8 cellular contexts compared by ENCODE assay signal in genomic region chr17:67824735-67825626, GRCh38. TPM values are rescaled to one million over a fixed set of nuclear protein-coding genes. Genes with fewer than 3 reads are reported as not detected.
A peak's percentile ranks its signal among the peaks of the same experiment; 100 is the strongest.
DNase-seq lines count a peak whose midpoint lies in the region; ATAC-seq and TF ChIP-seq lines count a peak whose summit lies in the region.

Gene BPTF (plus strand): TSS chr17:67825503. CDS start chr17:67825725, 222 bp downstream.

- DNase-seq in ACHN = peak; percentile 94
- peak; percentile 94 for DNase-seq in NCI-H2196 (lab: John Stamatoyannopoulos, UW; ENCODE audit: unreplicated experiment)
- DNase-seq in breast epithelium (ENCODE audit: low spot score in 2 of 2) = peak; percentile 83 to 90
- DNase-seq in iPS-NIHi7 (ENCODE audit: extremely low spot score) = peak; percentile 90
- DNase-seq in smooth muscle cell of the brain vasculature (ENCODE audit: low read depth, low spot score) = peak; percentile 74

- no peaks in the 10 kb centered on the region for H3K36me3 ChIP-seq in breast epithelium

- in situ Hi-C loops in ACHN (cut with HindIII; ENCODE audit: low pct_ligation_motif_present, low pct_unique_long_range_greater_than_20kb, low sequenced_read_pairs) = no loop called here

- TF ChIP-seq POLR2A in breast epithelium (IDR thresholded peaks at IDR 0.05) = no peak

- H3K27ac ChIP-seq in VCaP = peak within 1 kb of the TSS; percentile 91
- H3K27ac ChIP-seq in breast epithelium = peak within 1 kb of the TSS; percentile 98 to 99

- no peaks in the 10 kb centered on the region for H3K9me3 ChIP-seq in breast epithelium

- TF ChIP-seq CTCF in VCaP (conservative IDR thresholded peaks at IDR 0.05) (peak; percentile 94), breast epithelium (IDR thresholded peaks at IDR 0.05) (peak; percentile 56 to 98 (median 77))

- ATAC-seq in GM18867 (IDR thresholded peaks at IDR 0.05; ENCODE audit: unreplicated experiment) (peak; percentile 82), HG03103 (IDR thresholded peaks at IDR 0.05; ENCODE audit: low read depth, unreplicated experiment) (peak; percentile 73)

- H3K27me3 ChIP-seq in breast epithelium = no peaks in the 10 kb centered on the region

- peak within 1 kb of the TSS; percentile 70 to 80 (median 79) for H3K4me3 ChIP-seq in breast epithelium

- intact Hi-C loops in breast epithelium (cut with DNase I; ENCODE audit: low total_unique reads) = no loop called here

- peaks cover 0 to 10% of the 10 kb centered on the region in 2 donors for H3K4me1 ChIP-seq in breast epithelium

RNA-seq across cellular contexts. Expression of gene BPTF, which starts in this region (rescaled TPM):
- total RNA-seq in breast epithelium = 100 to 1,000 TPM in 2 of 3 donors, 10 to 100 TPM in 1; 97.6 to 142 (median 120) TPM

Comparison
In these comparisons a context has a peak if more than half of its experiments do, and no peak if none do; other contexts are left out.
1. Peak in every context shown above with its lines: DNase-seq, ATAC-seq, H3K4me3 ChIP-seq and H3K27ac ChIP-seq.